Comparison of ENCODE assay signal across 21 cellular contexts in genomic region chr3:76912966-76913365, GRCh38.
DNase-seq lines count a peak whose midpoint lies in the region; ATAC-seq and TF ChIP-seq lines count a peak whose summit lies in the region.
"Had no signal": no experiment of that assay in that cellular context is flagged by ENCODE, and none has a peak within 500 bp of the region (broad histone marks: within the 10 kb centered on the region; RNA-seq: fewer than 3 reads in every experiment).

No MANE protein-coding gene starts in this region.

- H3K4me1 Mint-ChIP-seq in nephron progenitor cell: peaks cover 13% of the 10 kb centered on the region
- no peaks in the 10 kb centered on the region for H3K4me1 Mint-ChIP-seq in activated T-helper 2 cell treated with anti-CD3 and anti-CD28 coated beads, Interferon-gamma antibody, Interleukin-2, Interleukin-4, amounts not matched to agents 10 μg/mL and 5 μg/mL and 100 μg/mL, durations not matched to agents 14 hours and 24 hours and 36 hours (ENCODE audit: low read depth)
- H3K4me1 Mint-ChIP-seq: CD4-positive, CD25-positive, alpha-beta regulatory T cell had no signal

- no peak for TF ChIP-seq POLR2A in suprapubic skin (IDR thresholded peaks at IDR 0.05)

- DNase-seq in NCI-H446 treated with DMSO at 0.1 percent for 48 hours (lab: John Stamatoyannopoulos, UW): peak; percentile 3
- no peak for DNase-seq in NCI-H446 (lab: John Stamatoyannopoulos, UW)
- no peak for DNase-seq in nephron progenitor cell
- no peak for DNase-seq in activated T-helper 2 cell treated with anti-CD3 and anti-CD28 coated beads, Interferon-gamma antibody, Interleukin-2, Interleukin-4, amounts not matched to agents 10 μg/mL and 5 μg/mL and 100 μg/mL, durations not matched to agents 14 hours and 24 hours and 36 hours (ENCODE audit: low spot score)
- DNase-seq in suprapubic skin (ENCODE audit: low spot score in 2 of 2): no peak
- DNase-seq: 8988T; CD4-positive, CD25-positive, alpha-beta regulatory T cell; DMS153; DND-41; Karpas-422; NCI-H1092; NCI-H1417 treated with DMSO at 0.1 percent for 48 hours; NCI-H1694 treated with DMSO at 0.1 percent for 48 hours; NCI-H2081; NCI-H526 treated with DMSO at 0.1 percent for 48 hours; SK-N-SH; SW 1271 had no signal

- no peak for TF ChIP-seq EP300 in suprapubic skin (IDR thresholded peaks at IDR 0.05)

- H3K9ac ChIP-seq in duodenal mucosa (ENCODE audit: low read depth in 1 of 2, low read length in 2 of 2): no peak overlapping the region
- H3K9ac ChIP-seq: BLaER1, SK-N-SH had no signal

- no peaks in the 10 kb centered on the region for H3K36me3 ChIP-seq in duodenal mucosa (ENCODE audit: control insufficient read depth in 1 of 2, insufficient read depth in 2 of 2, low read length in 2 of 2)
- no peaks in the 10 kb centered on the region for H3K36me3 ChIP-seq in suprapubic skin
- H3K36me3 ChIP-seq: BLaER1 had no signal

- H3K27me3 Mint-ChIP-seq in nephron progenitor cell (ENCODE audit: low read depth, poor library complexity): no peaks in the 10 kb centered on the region
- H3K27me3 Mint-ChIP-seq in activated T-helper 2 cell treated with anti-CD3 and anti-CD28 coated beads, Interferon-gamma antibody, Interleukin-2, Interleukin-4, amounts not matched to agents 10 μg/mL and 5 μg/mL and 100 μg/mL, durations not matched to agents 14 hours and 24 hours and 36 hours (ENCODE audit: low read depth): no peaks in the 10 kb centered on the region
- H3K27me3 Mint-ChIP-seq: CD4-positive, CD25-positive, alpha-beta regulatory T cell had no signal

- H3K4me1 ChIP-seq in duodenal mucosa (ENCODE audit: control insufficient read depth in 1 of 2, insufficient read depth in 2 of 2, low read length in 2 of 2) (peaks cover 0 to 4% of the 10 kb centered on the region in 2 donors), suprapubic skin (no peaks in the 10 kb centered on the region)
- H3K4me1 ChIP-seq: BLaER1 had no signal

- H3K4me3 Mint-ChIP-seq in nephron progenitor cell: no peak overlapping the region
- no peak overlapping the region for H3K4me3 Mint-ChIP-seq in activated T-helper 2 cell treated with anti-CD3 and anti-CD28 coated beads, Interferon-gamma antibody, Interleukin-2, Interleukin-4, amounts not matched to agents 10 μg/mL and 5 μg/mL and 100 μg/mL, durations not matched to agents 14 hours and 24 hours and 36 hours (ENCODE audit: low read depth)
- H3K4me3 Mint-ChIP-seq: CD4-positive, CD25-positive, alpha-beta regulatory T cell had no signal

- H3K4me3 ChIP-seq in duodenal mucosa (ENCODE audit: low read depth in 1 of 2, low read length in 2 of 2) (peak overlapping the region; percentile 23 to 41), suprapubic skin (no peak overlapping the region)
- H3K4me3 ChIP-seq: BLaER1 had no signal

- ATAC-seq in HG02610 (IDR thresholded peaks at IDR 0.05; ENCODE audit: unreplicated experiment): no peak
- no peak for ATAC-seq in HG03025 (IDR thresholded peaks at IDR 0.05; ENCODE audit: low FRiP score, unreplicated experiment)

- intact Hi-C loops in activated T-helper 2 cell treated with anti-CD3 and anti-CD28 coated beads, Interferon-gamma antibody, Interleukin-2, Interleukin-4, amounts not matched to agents 10 μg/mL and 5 μg/mL and 100 μg/mL, durations not matched to agents 14 hours and 24 hours and 36 hours (cut with micrococcal nuclease): no loop called here

- WGBS in suprapubic skin: 84% methylated on average over 10 of the region's 10 CpGs

- H3K27me3 ChIP-seq in duodenal mucosa (ENCODE audit: control insufficient read depth in 1 of 2, insufficient read depth in 2 of 2, low read length in 2 of 2) (no peaks in the 10 kb centered on the region), suprapubic skin (no peaks in the 10 kb centered on the region)
- H3K27me3 ChIP-seq: BLaER1 had no signal

- peaks cover 3% of the 10 kb centered on the region for H3K36me3 Mint-ChIP-seq in nephron progenitor cell (ENCODE audit: low read depth)
- no peaks in the 10 kb centered on the region for H3K36me3 Mint-ChIP-seq in activated T-helper 2 cell treated with anti-CD3 and anti-CD28 coated beads, Interferon-gamma antibody, Interleukin-2, Interleukin-4, amounts not matched to agents 10 μg/mL and 5 μg/mL and 100 μg/mL, durations not matched to agents 14 hours and 24 hours and 36 hours (ENCODE audit: low read depth)
- H3K36me3 Mint-ChIP-seq: CD4-positive, CD25-positive, alpha-beta regulatory T cell had no signal

- H3K27ac ChIP-seq in duodenal mucosa (ENCODE audit: low read depth, low read length): no peak overlapping the region
- no peak overlapping the region for H3K27ac ChIP-seq in suprapubic skin
- H3K27ac ChIP-seq: BLaER1 had no signal

- H3K27ac Mint-ChIP-seq in nephron progenitor cell: peak overlapping the region; percentile 46
- no peak overlapping the region for H3K27ac Mint-ChIP-seq in activated T-helper 2 cell treated with anti-CD3 and anti-CD28 coated beads, Interferon-gamma antibody, Interleukin-2, Interleukin-4, amounts not matched to agents 10 μg/mL and 5 μg/mL and 100 μg/mL, durations not matched to agents 14 hours and 24 hours and 36 hours
- H3K27ac Mint-ChIP-seq: CD4-positive, CD25-positive, alpha-beta regulatory T cell had no signal

- no peaks in the 10 kb centered on the region for H3K9me3 ChIP-seq in duodenal mucosa (ENCODE audit: control insufficient read depth in 1 of 2, low read length in 2 of 2)
- H3K9me3 ChIP-seq in suprapubic skin: no peaks in the 10 kb centered on the region
- H3K9me3 ChIP-seq: BLaER1, SK-N-SH had no signal

- peaks cover 8% of the 10 kb centered on the region for H3K9me3 Mint-ChIP-seq in nephron progenitor cell
- H3K9me3 Mint-ChIP-seq in activated T-helper 2 cell treated with anti-CD3 and anti-CD28 coated beads, Interferon-gamma antibody, Interleukin-2, Interleukin-4, amounts not matched to agents 10 μg/mL and 5 μg/mL and 100 μg/mL, durations not matched to agents 14 hours and 24 hours and 36 hours: peaks cover 23% of the 10 kb centered on the region

- TF ChIP-seq CTCF in nephron progenitor cell (IDR thresholded peaks at IDR 0.05) (no peak), suprapubic skin (IDR thresholded peaks at IDR 0.05) (no peak)
